Comparison of ENCODE assay signal across 8 cellular contexts in genomic region chr10:120850911-120851865, GRCh38. TPM values are rescaled to one million over a fixed set of nuclear protein-coding genes. Genes with fewer than 3 reads are reported as not detected.
DNase-seq lines count a peak whose midpoint lies in the region; ATAC-seq, FAIRE-seq and TF ChIP-seq lines count a peak whose summit lies in the region.

Gene WDR11 (plus strand): TSS chr10:120851362. CDS start chr10:120851421, 59 bp downstream.

- peaks cover 0 to 6% (median 2%) of the 10 kb centered on the region in 3 donors for H3K9me3 Mint-ChIP-seq in T-cell

- no peak for TF ChIP-seq EP300 in transverse colon (IDR thresholded peaks at IDR 0.05; ENCODE audit: low read depth)

- CTCF ChIA-PET in T-cell (lab: Charles Lee) = no interaction called here

- POLR2A ChIA-PET in T-cell (lab: Charles Lee) = interaction anchor here in 1 of 2 donors (0.5 kb wide), 1 partner anchor 23 kb away, joined by 3 read pairs; no protein-coding TSS in a partner anchor

- H3K4me1 ChIP-seq in adrenal gland (replicated peaks in 1 of 2) (peaks cover 17 to 21% of the 10 kb centered on the region in 2 donors), heart left ventricle (peaks cover 0 to 29% (median 17%) of the 10 kb centered on the region in 12 donors), transverse colon (peaks cover 4 to 29% (median 12%) of the 10 kb centered on the region in 4 donors)

- peak within 1 kb of the TSS; percentile 90 to 99 (median 97) for H3K4me3 Mint-ChIP-seq in T-cell

- TF ChIP-seq POLR2A in GM12892 (IDR thresholded peaks at IDR 0.05; ENCODE audit: low read depth, low read length) (peak; percentile 96), adrenal gland (IDR thresholded peaks at IDR 0.05) (peak; percentile 71 to 72), heart left ventricle (IDR thresholded peaks at IDR 0.05) (peak in 1 of 2 donors; percentile 70), transverse colon (IDR thresholded peaks at IDR 0.05) (peak; percentile 87)

- peaks cover 44 to 58% (median 50%) of the 10 kb centered on the region in 3 donors for H3K4me1 Mint-ChIP-seq in T-cell

- intact Hi-C loops in adrenal gland (cut with DNase I) = no loop called here
- intact Hi-C loops in heart left ventricle (cut with DNase I) = no loop called here
- intact Hi-C loops in transverse colon (cut with DNase I; ENCODE audit: low total_unique reads) = no loop called here

- no peak for TF ChIP-seq CTCF in adrenal gland (IDR thresholded peaks at IDR 0.05)
- TF ChIP-seq CTCF in heart left ventricle (IDR thresholded peaks at IDR 0.05) = peak in 1 of 12 donors; percentile 4
- TF ChIP-seq CTCF in transverse colon (IDR thresholded peaks at IDR 0.05) = no peak

- H3K27me3 ChIP-seq in adrenal gland (no peaks in the 10 kb centered on the region), heart left ventricle (no peaks in the 10 kb centered on the region), transverse colon (no peaks in the 10 kb centered on the region)

- in situ Hi-C loops in transverse colon (cut with MboI; ENCODE audit: low pct_ligation_motif_present in 1 of 4, low pct_unique_long_range_greater_than_20kb in 1 of 4, low sequenced_read_pairs in 3 of 4) = no loop called here

- H3K27ac Mint-ChIP-seq in T-cell = peak within 1 kb of the TSS; percentile 89 to 98

- H3K4me3 ChIP-seq in adrenal gland (peak within 1 kb of the TSS; percentile 46 to 82 (median 64)), heart left ventricle (peak within 1 kb of the TSS; percentile 49 to 97 (median 76)), transverse colon (peak within 1 kb of the TSS; percentile 52 to 90 (median 64))

- H3K27ac ChIP-seq in adrenal gland (peak within 1 kb of the TSS in 4 of 5 donors; percentile 46 to 94 (median 71)), heart left ventricle (peak within 1 kb of the TSS; percentile 33 to 90 (median 82)), transverse colon (peak within 1 kb of the TSS; percentile 81 to 91 (median 86))

- FAIRE-seq in GM12892 (lab: Jason Lieb, UNC) = peak; percentile 81

- H3K9me3 ChIP-seq in adrenal gland (replicated peaks in 1 of 3) (no peaks in the 10 kb centered on the region), heart left ventricle (peaks cover 0 to 11% (median 0%) of the 10 kb centered on the region in 12 donors), transverse colon (no peaks in the 10 kb centered on the region)

- WGBS in adrenal gland, 4 donors = 3 to 6% (median 5%) methylated on average over 30 to 45 of the region's 45 CpGs
- 4 to 5% (median 4%) methylated on average over 36 to 45 of the region's 45 CpGs for WGBS in heart left ventricle, 4 donors
- 6 to 33% methylated on average over 8 to 43 of the region's 45 CpGs for WGBS in transverse colon (ENCODE audit: low coverage in 1 of 2), 2 donors

- H3K36me3 Mint-ChIP-seq in T-cell = peaks cover 25% of the 10 kb centered on the region

- H3K36me3 ChIP-seq in adrenal gland (replicated peaks in 1 of 2) = no peaks in the 10 kb centered on the region
- peaks cover 0 to 32% (median 22%) of the 10 kb centered on the region in 9 donors for H3K36me3 ChIP-seq in heart left ventricle
- peaks cover 0 to 8% (median 0%) of the 10 kb centered on the region in 4 donors for H3K36me3 ChIP-seq in transverse colon

- peak; percentile 97 for ATAC-seq in HG02763 (IDR thresholded peaks at IDR 0.05; ENCODE audit: unreplicated experiment)
- peak; percentile 80 to 91 (median 88) for ATAC-seq in T-cell (replicated peaks in 1 of 4)
- ATAC-seq in heart left ventricle = peak; percentile 97 to 100 (median 100)

- DNase-seq in GM12892 (ENCODE audit: insufficient read length) = peak; percentile 44
- DNase-seq in NCI-H1417 (lab: John Stamatoyannopoulos, UW) = peak; percentile 73 to 89 (median 79)
- DNase-seq in T-cell = peak; percentile 34 to 76 (median 62)
- peak; percentile 85 to 96 (median 93) for DNase-seq in adrenal gland
- peak; percentile 88 to 94 (median 93) for DNase-seq in heart left ventricle
- DNase-seq in pons (ENCODE audit: low spot score) = peak; percentile 89
- DNase-seq in transverse colon = peak; percentile 89

- peaks cover 0 to 3% of the 10 kb centered on the region in 2 donors for H3K27me3 Mint-ChIP-seq in T-cell

RNA-seq across cellular contexts. Expression of gene WDR11, which starts in this region (rescaled TPM):
- 45.5 TPM for polyA plus RNA-seq in GM12892 (2012; ENCODE audit: missing spikeins)
- total RNA-seq in T-cell (10 to 100 TPM; 37.6 to 44.3 (median 38.9) TPM), adrenal gland (10 to 100 TPM; 32.6 to 73.7 (median 47.2) TPM), heart left ventricle (10 to 100 TPM in 7 of 9 donors, 1 to 10 TPM in 2; 7.8 to 32.9 (median 14.5) TPM), transverse colon (10 to 100 TPM; 29.5 to 80.0 (median 57.9) TPM)
- polyA plus RNA-seq in adrenal gland (10 to 100 TPM; 32.7 to 44.4 (median 34.7) TPM), heart left ventricle (10 to 100 TPM; 10.2 to 11.4 TPM)

Comparison
In these comparisons a context has a peak if more than half of its experiments do, and no peak if none do; other contexts are left out.
1. Peak in every context shown above with its lines: DNase-seq, ATAC-seq, H3K4me3 ChIP-seq and H3K27ac ChIP-seq.